In genomic region chr12:52230364-52231281, GRCh38 we compare ENCODE assay signal across 11 cellular contexts. TPM values are rescaled to one million over a fixed set of nuclear protein-coding genes. Genes with fewer than 3 reads are reported as not detected.
DNase-seq lines count a peak whose midpoint lies in the region; ATAC-seq, FAIRE-seq and TF ChIP-seq lines count a peak whose summit lies in the region.
"Had no signal": no experiment of that assay in that cellular context is flagged by ENCODE, and none has a peak within 500 bp of the region (broad histone marks: within the 10 kb centered on the region; RNA-seq: fewer than 3 reads in every experiment).

No MANE protein-coding gene starts in this region.

- intact Hi-C loops in MCF 10A (cut with micrococcal nuclease), result loop anchor here (5.0 kb wide), 1 partner anchor 142 kb away; no protein-coding TSS in a partner anchor

- H3K9me3 Mint-ChIP-seq in MCF 10A (ENCODE audit: unreplicated experiment), result peaks cover 8% of the 10 kb centered on the region
- H3K9me3 Mint-ChIP-seq: natural killer cell had no signal

- no peaks in the 10 kb centered on the region for H3K27me3 Mint-ChIP-seq in MCF 10A (ENCODE audit: insufficient read depth, unreplicated experiment)

- POLR2A ChIA-PET in MCF 10A (lab: Yijun Ruan, JAX), result interaction anchor here (0.7 to 4.9 kb wide), 10 partner anchors 8 to 776 kb away, joined by 3 to 28 read pairs (median 4); partner anchors contain the start of gene EIF4B

- peaks cover 14% of the 10 kb centered on the region for H3K36me3 Mint-ChIP-seq in MCF 10A (ENCODE audit: insufficient read depth, unreplicated experiment)
- H3K36me3 Mint-ChIP-seq: natural killer cell had no signal

- H3K27ac Mint-ChIP-seq in MCF 10A (ENCODE audit: low read depth, unreplicated experiment), result peak overlapping the region; percentile 91
- H3K27ac Mint-ChIP-seq: natural killer cell had no signal

- no TSS peak for BruUV-seq in MCF 10A (replicated peaks; lab: Mats Ljungman, UMichigan)

- peak overlapping the region; percentile 91 for H3K4me3 Mint-ChIP-seq in MCF 10A (ENCODE audit: unreplicated experiment)
- H3K4me3 Mint-ChIP-seq: natural killer cell had no signal

- peak; percentile 14 for DNase-seq in NCI-H345 (lab: John Stamatoyannopoulos, UW)
- no peak for DNase-seq in NCI-H345 treated with DMSO at 0.1 percent for 48 hours (lab: John Stamatoyannopoulos, UW; ENCODE audit: unreplicated experiment)
- DNase-seq in MCF 10A (ENCODE audit: unreplicated experiment), result peak; percentile 86
- DNase-seq in islet precursor cell, result peak; percentile 85
- peak; percentile 85 for DNase-seq in urothelium cell line (ENCODE audit: low spot score)
- no peak for DNase-seq in NCI-H2196 (lab: John Stamatoyannopoulos, UW; ENCODE audit: unreplicated experiment)
- DNase-seq in D721Med (ENCODE audit: insufficient read length, low spot score), result no peak
- DNase-seq: erythroblast, natural killer cell, SHP77 treated with DMSO at 0.1 percent for 48 hours had no signal

- no peak for ATAC-seq in HG02970 (IDR thresholded peaks at IDR 0.05; ENCODE audit: low FRiP score, unreplicated experiment)
- ATAC-seq: natural killer cell had no signal

- FAIRE-seq in urothelium cell line (lab: Jason Lieb, UNC) (no peak), D721Med (lab: Jason Lieb, UNC) (no peak)

- CTCF ChIA-PET in MCF 10A (lab: Yijun Ruan, JAX), result interaction anchor here (0.7 to 8.0 kb wide), 6 partner anchors 9 to 637 kb away, joined by 3 to 70 read pairs (median 6); no protein-coding TSS in a partner anchor

- TF ChIP-seq CTCF in MCF 10A (IDR thresholded peaks at IDR 0.05; ENCODE audit: unreplicated experiment) (no peak), D721Med (IDR thresholded peaks at IDR 0.05; ENCODE audit: insufficient read depth, missing control alignments) (no peak)

- H3K4me1 Mint-ChIP-seq in MCF 10A (ENCODE audit: insufficient read depth, unreplicated experiment), result peaks cover 54% of the 10 kb centered on the region
- H3K4me1 Mint-ChIP-seq: natural killer cell had no signal

RNA-seq across cellular contexts. Expression of gene KRT7, which starts 2.4 kb away (rescaled TPM):
- 2,379 and 3,360 TPM in 2 replicates for total RNA-seq in MCF 10A (2022)

RNA-seq across cellular contexts. Expression of gene KRT80, which starts 38.8 kb away (rescaled TPM):
- 27.4 and 52.3 TPM in 2 replicates for total RNA-seq in MCF 10A (2022)
- total RNA-seq: natural killer cell had no signal

RNA-seq across cellular contexts. Expression of gene KRT86, which starts 43.8 kb away (rescaled TPM):
- 37.8 and 45.1 TPM in 2 replicates for total RNA-seq in MCF 10A (2022)

Comparison
In these comparisons a context has a peak if more than half of its experiments do, and no peak if none do; other contexts are left out.
1. DNase-seq: peak in NCI-H345 (single experiment), MCF 10A (single experiment), islet precursor cell (single experiment) and urothelium cell line (single experiment); none in NCI-H345 treated with DMSO at 0.1 percent for 48 hours (single experiment), NCI-H2196 (single experiment) and D721Med (single experiment).